ENCODE assay signal across 8 cellular contexts in genomic region chr4:106369456-106370060, GRCh38. TPM values are rescaled to one million over a fixed set of nuclear protein-coding genes. Genes with fewer than 3 reads are reported as not detected.
DNase-seq lines count a peak whose midpoint lies in the region; ATAC-seq and TF ChIP-seq lines count a peak whose summit lies in the region.

No MANE protein-coding gene starts in this region.

- no peak overlapping the region for H4K5ac ChIP-seq in IMR-90 (ENCODE audit: low read depth, low read length)

- no peak overlapping the region for H3K56ac ChIP-seq in IMR-90 (ENCODE audit: extremely low read depth, insufficient read depth, low read length)

- TF ChIP-seq POLR2A in IMR-90 (IDR thresholded peaks at IDR 0.05; ENCODE audit: low read depth, low read length), result no peak

- no peaks in the 10 kb centered on the region for H3K9me2 ChIP-seq in SK-N-SH

- H3K36me3 ChIP-seq in IMR-90 (ENCODE audit: control insufficient read depth, insufficient read depth, low read length) (no peaks in the 10 kb centered on the region), SK-N-SH (replicated peaks in 1 of 2; ENCODE audit: control insufficient read depth in 1 of 2, insufficient read depth in 2 of 2, low read length in 1 of 2) (no peaks in the 10 kb centered on the region), fibroblast of lung (ENCODE audit: control insufficient read depth, insufficient read depth, low read length) (no peaks in the 10 kb centered on the region)

- H3K27ac ChIP-seq in IMR-90 (ENCODE audit: insufficient read depth, low read length) (no peak overlapping the region), SK-N-SH (ENCODE audit: low read depth in 2 of 2, low read length in 1 of 2) (peak overlapping the region; percentile 28 to 41; a peak in 2 of 4 replicates), fibroblast of lung (ENCODE audit: insufficient read depth, low read length) (no peak overlapping the region)

- H3K4me3 Mint-ChIP-seq in activated CD4-positive, alpha-beta T cell treated with anti-CD3 and anti-CD28 coated beads, Interleukin-2, amount 10 ng/mL, durations not matched to agents 24 days and 14 days, result no peak overlapping the region
- no peak overlapping the region for H3K4me3 Mint-ChIP-seq in natural killer cell treated with Interleukin-12 subunit alpha and Interleukin-12 subunit beta and Interleukin-15 and Interleukin-18, amount 100 ng/mL, for 72 hours

- H2AFZ ChIP-seq in IMR-90 (replicated peaks; ENCODE audit: low read length, poor library complexity), result no peak overlapping the region
- peak overlapping the region; percentile 81 for H2AFZ ChIP-seq in SK-N-SH (ENCODE audit: low read depth)
- H2AFZ ChIP-seq in fibroblast of lung (ENCODE audit: low read length), result no peak overlapping the region

- H2BK15ac ChIP-seq in IMR-90 (ENCODE audit: low read depth, low read length), result no peak overlapping the region

- no peak overlapping the region for H3K4ac ChIP-seq in IMR-90 (ENCODE audit: low read depth, low read length)

- in situ Hi-C loops in IMR-90 (cut with MboI; ENCODE audit: low sequenced_read_pairs), result loop anchor here (5.0 kb wide), 2 partner anchors 133 to 528 kb away; no protein-coding TSS in a partner anchor

- intact Hi-C loops in activated CD4-positive, alpha-beta T cell treated with anti-CD3 and anti-CD28 coated beads, Interleukin-2, amount 10 ng/mL, durations not matched to agents 24 days and 14 days (cut with micrococcal nuclease), result loop anchor here (1.0 to 5.0 kb wide), 2 partner anchors 133 to 528 kb away; no protein-coding TSS in a partner anchor
- intact Hi-C loops in IMR-90 (cut with micrococcal nuclease), result loop anchor here (1.0 to 5.0 kb wide), 6 partner anchors 103 to 1297 kb away; no protein-coding TSS in a partner anchor

- H3K9me3 Mint-ChIP-seq in activated CD4-positive, alpha-beta T cell treated with anti-CD3 and anti-CD28 coated beads, Interleukin-2, amount 10 ng/mL, durations not matched to agents 24 days and 14 days, result no peaks in the 10 kb centered on the region
- H3K9me3 Mint-ChIP-seq in natural killer cell treated with Interleukin-12 subunit alpha and Interleukin-12 subunit beta and Interleukin-15 and Interleukin-18, amount 100 ng/mL, for 72 hours, result no peaks in the 10 kb centered on the region

- no peaks in the 10 kb centered on the region for H3K9me3 ChIP-seq in IMR-90 (ENCODE audit: control insufficient read depth, insufficient read depth, low read length)
- no peaks in the 10 kb centered on the region for H3K9me3 ChIP-seq in SK-N-SH
- no peaks in the 10 kb centered on the region for H3K9me3 ChIP-seq in fibroblast of lung (ENCODE audit: control insufficient read depth, insufficient read depth, low read depth, low read length)

- H2BK5ac ChIP-seq in IMR-90 (ENCODE audit: low read depth, low read length, poor library complexity, severe bottlenecking), result no peak overlapping the region

- TF ChIP-seq CTCF in IMR-90 (conservative IDR thresholded peaks at IDR 0.05; ENCODE audit: low read depth, low read length) (peak; percentile 83), SK-N-SH (IDR thresholded peaks at IDR 0.05) (peak; percentile 82), fibroblast of lung (conservative IDR thresholded peaks at IDR 0.05 in 1 of 2, IDR thresholded peaks at IDR 0.05 in 1 of 2; ENCODE audit: low read depth in 1 of 2, low read length in 2 of 2) (peak; percentile 75 to 78)

- no peak overlapping the region for H2AK9ac ChIP-seq in IMR-90 (replicated peaks; ENCODE audit: low read depth, low read length, poor library complexity)

- peak; percentile 64 for ATAC-seq in GM21447 (IDR thresholded peaks at IDR 0.05; ENCODE audit: unreplicated experiment)
- peak; percentile 56 for ATAC-seq in IMR-90 (ENCODE audit: low read depth)
- no peak for ATAC-seq in natural killer cell treated with Interleukin-12 subunit alpha and Interleukin-12 subunit beta and Interleukin-15 and Interleukin-18, amount 100 ng/mL, for 72 hours

- H2BK20ac ChIP-seq in IMR-90 (ENCODE audit: low read depth, low read length), result no peak overlapping the region

- no TSS peak for BruUV-seq in IMR-90 (replicated peaks; lab: Mats Ljungman, UMichigan)

- no peak overlapping the region for H2AK5ac ChIP-seq in IMR-90 (ENCODE audit: low read depth, low read length)

- no peak for TF ChIP-seq EP300 in SK-N-SH (IDR thresholded peaks at IDR 0.05; ENCODE audit: borderline replicate concordance in 1 of 2, low read depth in 1 of 2, low read length in 1 of 2)

- H3K9ac ChIP-seq in IMR-90 (ENCODE audit: low read depth, low read length) (no peak overlapping the region), SK-N-SH (no peak overlapping the region), fibroblast of lung (ENCODE audit: insufficient read depth, low read length) (no peak overlapping the region)

- H3K79me2 ChIP-seq in SK-N-SH (ENCODE audit: insufficient read depth) (no peaks in the 10 kb centered on the region), fibroblast of lung (ENCODE audit: control insufficient read depth, insufficient read depth, low read length) (no peaks in the 10 kb centered on the region)

- no peaks in the 10 kb centered on the region for H3K4me1 Mint-ChIP-seq in activated CD4-positive, alpha-beta T cell treated with anti-CD3 and anti-CD28 coated beads, Interleukin-2, amount 10 ng/mL, durations not matched to agents 24 days and 14 days
- H3K4me1 Mint-ChIP-seq in natural killer cell treated with Interleukin-12 subunit alpha and Interleukin-12 subunit beta and Interleukin-15 and Interleukin-18, amount 100 ng/mL, for 72 hours (ENCODE audit: low read depth in 2 of 2), result no peaks in the 10 kb centered on the region

- 0 out of 2 replicates have a peak, but pooled peaks cover 3% of the 10 kb centered on the region for H3K9me1 ChIP-seq in IMR-90 (ENCODE audit: insufficient read depth, low read length)

- H3K4me2 ChIP-seq in IMR-90 (ENCODE audit: low read depth, low read length) (peak overlapping the region; percentile 46; the same call in 1 of the 2 replicates), SK-N-SH (peak overlapping the region; percentile 20; the same call in 1 of the 2 replicates), fibroblast of lung (ENCODE audit: extremely low read depth, insufficient read depth, low read length) (peak overlapping the region; percentile 11)

- no peaks in the 10 kb centered on the region for H3K79me1 ChIP-seq in IMR-90 (ENCODE audit: low read depth in 1 of 2, low read length in 2 of 2)

- H2BK120ac ChIP-seq in IMR-90 (ENCODE audit: low read depth, low read length), result no peak overlapping the region

- H3K4me1 ChIP-seq in IMR-90 (ENCODE audit: control insufficient read depth, insufficient read depth, low read length) (peaks cover 3% of the 10 kb centered on the region), SK-N-SH (ENCODE audit: control insufficient read depth in 1 of 2, insufficient read depth in 2 of 2, low read depth in 1 of 2, low read length in 1 of 2) (peaks cover 0 to 8% of the 10 kb centered on the region in 2 experiments; a peak in 2 of 4 replicates), fibroblast of lung (ENCODE audit: control insufficient read depth, extremely low read depth, insufficient read depth, low read length) (peaks cover 5% of the 10 kb centered on the region)

- H3K27ac Mint-ChIP-seq in activated CD4-positive, alpha-beta T cell treated with anti-CD3 and anti-CD28 coated beads, Interleukin-2, amount 10 ng/mL, durations not matched to agents 24 days and 14 days, result no peak overlapping the region
- no peak overlapping the region for H3K27ac Mint-ChIP-seq in natural killer cell treated with Interleukin-12 subunit alpha and Interleukin-12 subunit beta and Interleukin-15 and Interleukin-18, amount 100 ng/mL, for 72 hours

- peaks cover 20% of the 10 kb centered on the region for H3K27me3 Mint-ChIP-seq in activated CD4-positive, alpha-beta T cell treated with anti-CD3 and anti-CD28 coated beads, Interleukin-2, amount 10 ng/mL, durations not matched to agents 24 days and 14 days
- H3K27me3 Mint-ChIP-seq in natural killer cell treated with Interleukin-12 subunit alpha and Interleukin-12 subunit beta and Interleukin-15 and Interleukin-18, amount 100 ng/mL, for 72 hours, result peaks cover 19 to 33% of the 10 kb centered on the region in 2 donors

- no CpG with 5 or more reads among the region's 6 CpGs for WGBS in IMR-90 (ENCODE audit: extremely low coverage in 2 of 2, insufficient read length in 1 of 2), 2 experiments
- 7% methylated on average over 6 of the region's 6 CpGs for WGBS in SK-N-SH (ENCODE audit: low lambda C conversion rate)

- H3K14ac ChIP-seq in IMR-90 (replicated peaks; ENCODE audit: low read depth, low read length), result no peak overlapping the region

- H4K8ac ChIP-seq in IMR-90 (ENCODE audit: low read depth in 2 of 2, low read length in 2 of 2), result no peak overlapping the region

- peaks cover 3% of the 10 kb centered on the region; the same call in 1 of the 2 replicates for H4K20me1 ChIP-seq in IMR-90 (ENCODE audit: insufficient read depth, low read length)
- no peaks in the 10 kb centered on the region for H4K20me1 ChIP-seq in SK-N-SH (ENCODE audit: insufficient read depth)
- H4K20me1 ChIP-seq in fibroblast of lung (ENCODE audit: control insufficient read depth, extremely low read depth, insufficient read depth, low read length), result no peaks in the 10 kb centered on the region

- H3K23ac ChIP-seq in IMR-90 (ENCODE audit: low read depth, low read length), result no peak overlapping the region

- DNase-seq in activated CD4-positive, alpha-beta T cell treated with anti-CD3 and anti-CD28 coated beads, Interleukin-2, amount 10 ng/mL, durations not matched to agents 24 days and 14 days, result peak; percentile 66
- DNase-seq in activated CD4-positive, alpha-beta T cell treated with anti-CD3 and anti-CD28 coated beads, Interleukin-2, amount 50 U/mL, for 1 hour, result no peak
- DNase-seq in IMR-90, result peak; percentile 86
- peak; percentile 14 for DNase-seq in SK-N-SH
- DNase-seq in fibroblast of lung (ENCODE audit: low read depth in 2 of 2), result peak; percentile 77 to 86
- DNase-seq in pons (ENCODE audit: low spot score), result peak; percentile 44
- no peak for DNase-seq in natural killer cell treated with Interleukin-12 subunit alpha and Interleukin-12 subunit beta and Interleukin-15 and Interleukin-18, amount 100 ng/mL, for 72 hours (ENCODE audit: low spot score)

- H3F3A ChIP-seq in SK-N-SH (replicated peaks; ENCODE audit: insufficient read depth), result peaks cover 20% of the 10 kb centered on the region

- H3K36me3 Mint-ChIP-seq in activated CD4-positive, alpha-beta T cell treated with anti-CD3 and anti-CD28 coated beads, Interleukin-2, amount 10 ng/mL, durations not matched to agents 24 days and 14 days (ENCODE audit: low read depth), result no peaks in the 10 kb centered on the region
- no peaks in the 10 kb centered on the region for H3K36me3 Mint-ChIP-seq in natural killer cell treated with Interleukin-12 subunit alpha and Interleukin-12 subunit beta and Interleukin-15 and Interleukin-18, amount 100 ng/mL, for 72 hours

- H3K4me3 ChIP-seq in IMR-90 (ENCODE audit: insufficient read depth, low read depth, low read length) (no peak overlapping the region), SK-N-SH (ENCODE audit: low read depth in 2 of 2, low read length in 1 of 2) (peak overlapping the region in 1 of 2 experiments; percentile 21; a peak in 1 of 4 replicates), fibroblast of lung (replicated peaks in 1 of 4; ENCODE audit: control extremely low read depth in 1 of 4, insufficient read depth in 1 of 4, low read depth in 3 of 4, low read length in 4 of 4) (no peak overlapping the region)

- CTCF ChIA-PET in IMR-90 (lab: Yijun Ruan, JAX) (interaction anchor here (0.8 to 2.0 kb wide), 6 partner anchors 14 to 529 kb away, joined by 3 to 7 read pairs (median 3); no protein-coding TSS in a partner anchor), SK-N-SH (lab: Yijun Ruan, JAX) (interaction anchor here (0.7 to 2.5 kb wide), 24 partner anchors 10 to 1149 kb away, joined by 3 to 23 read pairs (median 4); partner anchors contain the start of gene TBCK)

- no peak overlapping the region for H3K18ac ChIP-seq in IMR-90 (ENCODE audit: low read depth, low read length)

- H3K27me3 ChIP-seq in IMR-90 (ENCODE audit: control insufficient read depth, insufficient read depth, low read length) (no peaks in the 10 kb centered on the region; the same call in 1 of the 2 replicates), SK-N-SH (ENCODE audit: insufficient read depth) (no peaks in the 10 kb centered on the region), fibroblast of lung (ENCODE audit: control insufficient read depth, insufficient read depth, low read length) (no peaks in the 10 kb centered on the region)

- no peak overlapping the region for H4K91ac ChIP-seq in IMR-90 (ENCODE audit: insufficient read depth, low read depth, low read length)

- dilution Hi-C loops in IMR-90 (cut with HindIII; ENCODE audit: low sequenced_read_pairs, unreplicated experiment), result no loop called here

- POLR2A ChIA-PET in IMR-90 (lab: Charles Lee; ENCODE audit: unreplicated experiment), result no interaction called here
- POLR2A ChIA-PET in SK-N-SH (lab: Yijun Ruan, JAX), result no interaction called here

- TF ChIP-seq RAD21 in IMR-90 (IDR thresholded peaks at IDR 0.05; ENCODE audit: low read length) (peak; percentile 80), SK-N-SH (IDR thresholded peaks at IDR 0.05; ENCODE audit: low read length) (peak; percentile 78)

RNA-seq across cellular contexts. Expression of gene GIMD1, which starts 1.0 kb away (rescaled TPM):
- total RNA-seq in activated CD4-positive, alpha-beta T cell treated with anti-CD3 and anti-CD28 coated beads, Interleukin-2, amount 10 ng/mL, durations not matched to agents 24 days and 14 days, result not detected in 2 replicates
- total RNA-seq in IMR-90 (2012; rRNA removed) (not detected in 2 replicates), fibroblast of lung (not detected in 2 replicates)
- polyA plus RNA-seq in IMR-90 (2012; rRNA removed) (0.07 TPM in 1 of 2 replicates, not detected in the other), SK-N-SH (2012; rRNA removed) (not detected in 2 replicates), fibroblast of lung (not detected in 2 replicates)
- not detected in 2 replicates for polyA plus RNA-seq in IMR-90 (2012; cell fraction: cytosol; rRNA removed)
- polyA plus RNA-seq in IMR-90 (2012; cell fraction: nucleus; rRNA removed; ENCODE audit: low replicate concordance), result not detected in 2 replicates
- polyA plus RNA-seq in SK-N-SH (2012; cell fraction: cytosol; rRNA removed), result 0.04 TPM in 2 replicates
- polyA plus RNA-seq in SK-N-SH (2012; cell fraction: nucleus; rRNA removed), result not detected in 2 replicates
- polyA plus RNA-seq in fibroblast of lung (2012), result not detected in 2 replicates
- polyA minus RNA-seq in fibroblast of lung (ENCODE audit: low replicate concordance), result not detected in 2 replicates
- total RNA-seq in natural killer cell treated with Interleukin-12 subunit alpha and Interleukin-12 subunit beta and Interleukin-15 and Interleukin-18, amount 100 ng/mL, for 72 hours, result not detected

RNA-seq across cellular contexts. Expression of gene AIMP1, which starts 53.2 kb away (rescaled TPM):
- total RNA-seq in activated CD4-positive, alpha-beta T cell treated with anti-CD3 and anti-CD28 coated beads, Interleukin-2, amount 10 ng/mL, durations not matched to agents 24 days and 14 days, result 82.6 and 84.7 TPM in 2 replicates
- 11.8 and 27.5 TPM in 2 replicates for total RNA-seq in IMR-90 (2012; rRNA removed)
- polyA plus RNA-seq in IMR-90 (2012; rRNA removed), result 18.2 and 21.4 TPM in 2 replicates
- polyA plus RNA-seq in IMR-90 (2012; cell fraction: cytosol; rRNA removed), result 1.2 and 1.8 TPM in 2 replicates
- polyA plus RNA-seq in IMR-90 (2012; cell fraction: nucleus; rRNA removed; ENCODE audit: low replicate concordance), result 0.78 and 10.8 TPM in 2 replicates
- polyA plus RNA-seq in SK-N-SH (2012; rRNA removed), result 14.0 and 20.4 TPM in 2 replicates
- 25.9 and 37.9 TPM in 2 replicates for polyA plus RNA-seq in SK-N-SH (2012; cell fraction: cytosol; rRNA removed)
- 7.4 and 19.6 TPM in 2 replicates for polyA plus RNA-seq in SK-N-SH (2012; cell fraction: nucleus; rRNA removed)
- 25.4 and 28.2 TPM in 2 replicates for total RNA-seq in fibroblast of lung
- polyA plus RNA-seq in fibroblast of lung, result 43.1 and 48.4 TPM in 2 replicates
- 42.1 and 42.5 TPM in 2 replicates for polyA plus RNA-seq in fibroblast of lung (2012)
- 0.26 and 0.67 TPM in 2 replicates for polyA minus RNA-seq in fibroblast of lung (ENCODE audit: low replicate concordance)
- total RNA-seq in natural killer cell treated with Interleukin-12 subunit alpha and Interleukin-12 subunit beta and Interleukin-15 and Interleukin-18, amount 100 ng/mL, for 72 hours, result 10 to 100 TPM; 51.0 to 54.4 TPM

RNA-seq across cellular contexts. Expression of gene TBCK, which starts 53.5 kb away (rescaled TPM):
- 28.1 and 29.5 TPM in 2 replicates for total RNA-seq in activated CD4-positive, alpha-beta T cell treated with anti-CD3 and anti-CD28 coated beads, Interleukin-2, amount 10 ng/mL, durations not matched to agents 24 days and 14 days
- 29.9 and 30.3 TPM in 2 replicates for total RNA-seq in IMR-90 (2012; rRNA removed)
- polyA plus RNA-seq in IMR-90 (2012; rRNA removed), result 10.2 and 10.7 TPM in 2 replicates
- polyA plus RNA-seq in IMR-90 (2012; cell fraction: cytosol; rRNA removed), result 3.5 and 11.9 TPM in 2 replicates
- 5.6 and 37.5 TPM in 2 replicates for polyA plus RNA-seq in IMR-90 (2012; cell fraction: nucleus; rRNA removed; ENCODE audit: low replicate concordance)
- polyA plus RNA-seq in SK-N-SH (2012; rRNA removed), result 14.6 and 18.0 TPM in 2 replicates
- 12.2 and 13.2 TPM in 2 replicates for polyA plus RNA-seq in SK-N-SH (2012; cell fraction: cytosol; rRNA removed)
- polyA plus RNA-seq in SK-N-SH (2012; cell fraction: nucleus; rRNA removed), result 52.9 and 55.8 TPM in 2 replicates
- total RNA-seq in fibroblast of lung, result 51.1 and 69.9 TPM in 2 replicates
- polyA plus RNA-seq in fibroblast of lung, result 24.8 and 29.0 TPM in 2 replicates
- polyA plus RNA-seq in fibroblast of lung (2012), result 13.1 and 16.8 TPM in 2 replicates
- polyA minus RNA-seq in fibroblast of lung (ENCODE audit: low replicate concordance), result 10.6 and 32.1 TPM in 2 replicates
- 10 to 100 TPM; 31.3 to 46.1 TPM for total RNA-seq in natural killer cell treated with Interleukin-12 subunit alpha and Interleukin-12 subunit beta and Interleukin-15 and Interleukin-18, amount 100 ng/mL, for 72 hours

Comparison
In these comparisons a context has a peak if more than half of its experiments do, and no peak if none do; other contexts are left out.
1. DNase-seq: peak in activated CD4-positive, alpha-beta T cell treated with anti-CD3 and anti-CD28 coated beads, Interleukin-2, amount 10 ng/mL, durations not matched to agents 24 days and 14 days (single experiment), IMR-90 (single experiment), SK-N-SH (single experiment), fibroblast of lung (2 of 2) and pons (single experiment); none in activated CD4-positive, alpha-beta T cell treated with anti-CD3 and anti-CD28 coated beads, Interleukin-2, amount 50 U/mL, for 1 hour (single experiment) and natural killer cell treated with Interleukin-12 subunit alpha and Interleukin-12 subunit beta and Interleukin-15 and Interleukin-18, amount 100 ng/mL, for 72 hours (single experiment).
2. ATAC-seq: peak in GM21447 (single experiment) and IMR-90 (single experiment); none in natural killer cell treated with Interleukin-12 subunit alpha and Interleukin-12 subunit beta and Interleukin-15 and Interleukin-18, amount 100 ng/mL, for 72 hours (0 of 2).
3. H3K27ac ChIP-seq: peak in SK-N-SH (2 of 2); none in IMR-90 (single experiment) and fibroblast of lung (single experiment).
4. Peak in every context shown above with its lines, with median percentiles within 50 percentile points of each other: H3K4me2 ChIP-seq and CTCF ChIP-seq.